ENCODE assay signal across 28 cellular contexts in genomic region chr18:44502221-44502620, GRCh38.
"Had no signal": no experiment of that assay in that cellular context is flagged by ENCODE, and none has a peak within 500 bp of the region (broad histone marks: within the 10 kb centered on the region; RNA-seq: fewer than 3 reads in every experiment).

No MANE protein-coding gene starts in this region.

- ATAC-seq: activated CD8-positive, alpha-beta T cell treated with anti-CD3 and anti-CD28 coated beads, Interleukin-2, amount 10 ng/mL, durations not matched to agents 7 days and 5 days; activated naive CD8-positive, alpha-beta T cell treated with anti-CD3 and anti-CD28 coated beads, Interleukin-2, amount 50 U/mL, for 24 hours had no signal

- H3K36me3 Mint-ChIP-seq: activated naive CD4-positive, alpha-beta T cell treated with anti-CD3 and anti-CD28 coated beads, Interleukin-2, amount 10 ng/mL, durations not matched to agents 7 days and 5 days; brain had no signal

- H3K27ac ChIP-seq: WERI-Rb-1 had no signal

- DNase-seq: activated CD4-positive, alpha-beta T cell treated with anti-CD3 and anti-CD28 coated beads, Interleukin-2, amount 10 ng/mL, durations not matched to agents 7 days and 5 days; activated CD4-positive, alpha-beta T cell treated with anti-CD3 and anti-CD28 coated beads, Interleukin-2, amount 50 U/mL, for 48 hours; activated CD8-positive, alpha-beta T cell treated with anti-CD3 and anti-CD28 coated beads, Interleukin-2, amount 10 ng/mL, durations not matched to agents 7 days and 5 days; activated effector memory CD4-positive, alpha-beta T cell treated with Interleukin-2 at 50 U/mL for 16 hours; activated naive CD4-positive, alpha-beta T cell treated with anti-CD3 and anti-CD28 coated beads, Interleukin-2, amount 10 ng/mL, durations not matched to agents 7 days and 5 days; activated naive CD8-positive, alpha-beta T cell treated with anti-CD3 and anti-CD28 coated beads, Interleukin-2, amount 50 U/mL, for 24 hours; activated T-cell treated with anti-CD3 and anti-CD28 coated beads for 4 hours; activated T-cell treated with anti-CD3 and anti-CD28 coated beads, Interleukin-2, amount 50 U/mL, for 48 hours; anterior cingulate cortex; caudate nucleus; cerebellar nuclear complex; NCI-H1105; NCI-H1417 treated with DMSO at 0.1 percent for 48 hours; NCI-H187 treated with DMSO at 0.1 percent for 48 hours; NCI-H2081; NCI-H2171 treated with DMSO at 0.1 percent for 48 hours; NCI-H226; NCI-H524 treated with DMSO at 0.1 percent for 48 hours; NCI-H748 treated with DMSO at 0.1 percent for 48 hours; NK-92 treated with Interleukin-12 subunit alpha and Interleukin-12 subunit beta, amount 100 ng/mL, for 24 hours; Right ventricle myocardium superior; SW 1271; T-helper 1 cell; T-helper 2 cell; T-helper 9 cell; WERI-Rb-1 had no signal

- H3K36me3 ChIP-seq: WERI-Rb-1 had no signal

- H3K9me3 Mint-ChIP-seq: activated CD4-positive, alpha-beta T cell treated with anti-CD3 and anti-CD28 coated beads, Interleukin-2, amount 10 ng/mL, durations not matched to agents 7 days and 5 days; activated naive CD8-positive, alpha-beta T cell treated with anti-CD3 and anti-CD28 coated beads, Interleukin-2, amount 50 U/mL, for 24 hours; brain had no signal

- H3K27ac Mint-ChIP-seq: activated CD4-positive, alpha-beta T cell treated with anti-CD3 and anti-CD28 coated beads, Interleukin-2, amount 10 ng/mL, durations not matched to agents 7 days and 5 days; activated CD8-positive, alpha-beta T cell treated with anti-CD3 and anti-CD28 coated beads, Interleukin-2, amount 10 ng/mL, durations not matched to agents 7 days and 5 days; activated naive CD4-positive, alpha-beta T cell treated with anti-CD3 and anti-CD28 coated beads, Interleukin-2, amount 10 ng/mL, durations not matched to agents 7 days and 5 days; activated naive CD8-positive, alpha-beta T cell; activated naive CD8-positive, alpha-beta T cell treated with anti-CD3 and anti-CD28 coated beads, Interleukin-2, amount 50 U/mL, for 24 hours; brain had no signal

- H3K27me3 Mint-ChIP-seq: activated CD4-positive, alpha-beta T cell treated with anti-CD3 and anti-CD28 coated beads, Interleukin-2, amount 10 ng/mL, durations not matched to agents 7 days and 5 days; activated naive CD4-positive, alpha-beta T cell treated with anti-CD3 and anti-CD28 coated beads, Interleukin-2, amount 10 ng/mL, durations not matched to agents 7 days and 5 days; activated naive CD8-positive, alpha-beta T cell; activated naive CD8-positive, alpha-beta T cell treated with anti-CD3 and anti-CD28 coated beads, Interleukin-2, amount 50 U/mL, for 24 hours; brain had no signal

- H3K4me3 Mint-ChIP-seq: activated CD4-positive, alpha-beta T cell treated with anti-CD3 and anti-CD28 coated beads, Interleukin-2, amount 10 ng/mL, durations not matched to agents 7 days and 5 days; activated CD8-positive, alpha-beta T cell treated with anti-CD3 and anti-CD28 coated beads, Interleukin-2, amount 10 ng/mL, durations not matched to agents 7 days and 5 days; activated naive CD4-positive, alpha-beta T cell treated with anti-CD3 and anti-CD28 coated beads, Interleukin-2, amount 10 ng/mL, durations not matched to agents 7 days and 5 days; activated naive CD8-positive, alpha-beta T cell; activated naive CD8-positive, alpha-beta T cell treated with anti-CD3 and anti-CD28 coated beads, Interleukin-2, amount 50 U/mL, for 24 hours; brain had no signal
